Comparison of ENCODE assay signal across 15 cellular contexts in genomic region chr21:38303300-38303699, GRCh38. TPM values are rescaled to one million over a fixed set of nuclear protein-coding genes. Genes with fewer than 3 reads are reported as not detected.
A peak's percentile ranks its signal among the peaks of the same experiment; 100 is the strongest.
DNase-seq lines count a peak whose midpoint lies in the region; TF ChIP-seq lines count a peak whose summit lies in the region.
"Had no signal": no experiment of that assay in that cellular context is flagged by ENCODE, and none has a peak within 500 bp of the region (broad histone marks: within the 10 kb centered on the region; RNA-seq: fewer than 3 reads in every experiment).

No MANE protein-coding gene starts in this region.

- WGBS in esophagus muscularis mucosa = 67% methylated on average over 3 of the region's 3 CpGs

- intact Hi-C loops in ascending aorta (cut with DNase I) = loop anchor here (2.0 kb wide), 1 partner anchor 38 kb away; no protein-coding TSS in a partner anchor
- intact Hi-C loops in esophagus muscularis mucosa (cut with DNase I) = no loop called here

- peak; percentile 95 for DNase-seq in HCEC 1CT
- DNase-seq in ascending aorta (ENCODE audit: low spot score in 2 of 2) = peak; percentile 65 to 94
- peak; percentile 53 for DNase-seq in hepatic stellate cell (ENCODE audit: low spot score)
- no peak for DNase-seq in DMS79 treated with DMSO at 0.1 percent for 48 hours (lab: John Stamatoyannopoulos, UW)
- no peak for DNase-seq in BE2C
- no peak for DNase-seq in AML-193 (lab: John Stamatoyannopoulos, UW)
- no peak for DNase-seq in esophagus muscularis mucosa (ENCODE audit: extremely low spot score)
- DNase-seq: activated CD8-positive, alpha-beta memory T cell treated with anti-CD3 and anti-CD28 coated beads, Interleukin-2, amount 10 ng/mL, durations not matched to agents 7 days and 5 days; caudate nucleus; heart left ventricle; Karpas-422; natural killer cell; NCI-H526 treated with DMSO at 0.1 percent for 48 hours; upper lobe of left lung had no signal

- H3K27me3 ChIP-seq in ascending aorta (no peaks in the 10 kb centered on the region), subcutaneous abdominal adipose tissue (ENCODE audit: control insufficient read depth in 5 of 5, insufficient read depth in 4 of 5, low read length in 5 of 5) (peaks cover 0 to 8% (median 0%) of the 10 kb centered on the region in 5 donors), BE2C (peaks cover 12% of the 10 kb centered on the region; the same call in 1 of the 2 replicates), esophagus muscularis mucosa (peaks cover 0 to 31% (median 0%) of the 10 kb centered on the region in 4 donors)
- H3K27me3 ChIP-seq: heart left ventricle, upper lobe of left lung had no signal

- no peaks in the 10 kb centered on the region for H3K9me3 ChIP-seq in ascending aorta
- no peaks in the 10 kb centered on the region for H3K9me3 ChIP-seq in subcutaneous abdominal adipose tissue (ENCODE audit: control insufficient read depth in 5 of 5, low read length in 5 of 5)
- no peaks in the 10 kb centered on the region for H3K9me3 ChIP-seq in BE2C
- no peaks in the 10 kb centered on the region for H3K9me3 ChIP-seq in esophagus muscularis mucosa
- H3K9me3 ChIP-seq: heart left ventricle, upper lobe of left lung had no signal

- peak overlapping the region; percentile 52 to 69 for H3K27ac ChIP-seq in ascending aorta
- H3K27ac ChIP-seq in subcutaneous abdominal adipose tissue (ENCODE audit: low read depth, low read length) = peak overlapping the region; percentile 33
- H3K27ac ChIP-seq in esophagus muscularis mucosa (replicated peaks in 1 of 4) = no peak overlapping the region
- H3K27ac ChIP-seq: upper lobe of left lung had no signal

- H3K4me3 ChIP-seq in ascending aorta (no peak overlapping the region), subcutaneous abdominal adipose tissue (ENCODE audit: low read depth in 1 of 5, low read length in 5 of 5) (no peak overlapping the region), BE2C (ENCODE audit: low read depth, low read length) (no peak overlapping the region), esophagus muscularis mucosa (no peak overlapping the region)
- H3K4me3 ChIP-seq: heart left ventricle, upper lobe of left lung had no signal

- no peaks in the 10 kb centered on the region for H3K36me3 ChIP-seq in ascending aorta
- H3K36me3 ChIP-seq in subcutaneous abdominal adipose tissue (ENCODE audit: control insufficient read depth in 5 of 5, insufficient read depth in 5 of 5, low read length in 5 of 5) = no peaks in the 10 kb centered on the region
- no peaks in the 10 kb centered on the region for H3K36me3 ChIP-seq in BE2C
- H3K36me3 ChIP-seq in esophagus muscularis mucosa = no peaks in the 10 kb centered on the region
- H3K36me3 ChIP-seq: heart left ventricle had no signal

- H3K9ac ChIP-seq in subcutaneous abdominal adipose tissue (ENCODE audit: low read length in 5 of 5) = no peak overlapping the region

- peaks cover 0 to 12% of the 10 kb centered on the region in 2 donors for H3K4me1 ChIP-seq in ascending aorta
- peaks cover 0 to 23% (median 14%) of the 10 kb centered on the region in 5 donors for H3K4me1 ChIP-seq in subcutaneous abdominal adipose tissue (ENCODE audit: control insufficient read depth in 5 of 5, insufficient read depth in 5 of 5, low read length in 5 of 5)
- no peaks in the 10 kb centered on the region for H3K4me1 ChIP-seq in BE2C
- H3K4me1 ChIP-seq in esophagus muscularis mucosa = peaks cover 0 to 10% (median 4%) of the 10 kb centered on the region in 4 donors

- TF ChIP-seq CTCF in ascending aorta (IDR thresholded peaks at IDR 0.05) (no peak), BE2C (IDR thresholded peaks at IDR 0.05; ENCODE audit: low read depth, low read length) (no peak), esophagus muscularis mucosa (IDR thresholded peaks at IDR 0.05) (no peak)

- TF ChIP-seq POLR2A in esophagus muscularis mucosa (IDR thresholded peaks at IDR 0.05; ENCODE audit: low read depth) = no peak

- TF ChIP-seq EP300 in esophagus muscularis mucosa (IDR thresholded peaks at IDR 0.05) = no peak

RNA-seq across cellular contexts. Expression of gene KCNJ15, which starts 46.5 kb away (rescaled TPM):
- total RNA-seq in ascending aorta (17.5 TPM), esophagus muscularis mucosa (1 to 10 TPM in 2 of 4 donors, not detected in 2; 1.2 to 1.6 TPM)
- polyA plus RNA-seq in BE2C (2012; ENCODE audit: insufficient read depth, insufficient read length, low read depth) = not detected
- total RNA-seq: activated CD8-positive, alpha-beta memory T cell treated with anti-CD3 and anti-CD28 coated beads, Interleukin-2, amount 10 ng/mL, durations not matched to agents 7 days and 5 days had no signal

Comparison
In these comparisons a context has a peak if more than half of its experiments do, and no peak if none do; other contexts are left out.
1. DNase-seq: peak in HCEC 1CT (single experiment), ascending aorta (2 of 2) and hepatic stellate cell (single experiment); none in DMS79 treated with DMSO at 0.1 percent for 48 hours (single experiment), BE2C (single experiment), AML-193 (0 of 2) and esophagus muscularis mucosa (single experiment).
2. H3K27ac ChIP-seq: peak in ascending aorta (2 of 2) and subcutaneous abdominal adipose tissue (single experiment); none in esophagus muscularis mucosa (0 of 4).